In the genomic region with DNA sequence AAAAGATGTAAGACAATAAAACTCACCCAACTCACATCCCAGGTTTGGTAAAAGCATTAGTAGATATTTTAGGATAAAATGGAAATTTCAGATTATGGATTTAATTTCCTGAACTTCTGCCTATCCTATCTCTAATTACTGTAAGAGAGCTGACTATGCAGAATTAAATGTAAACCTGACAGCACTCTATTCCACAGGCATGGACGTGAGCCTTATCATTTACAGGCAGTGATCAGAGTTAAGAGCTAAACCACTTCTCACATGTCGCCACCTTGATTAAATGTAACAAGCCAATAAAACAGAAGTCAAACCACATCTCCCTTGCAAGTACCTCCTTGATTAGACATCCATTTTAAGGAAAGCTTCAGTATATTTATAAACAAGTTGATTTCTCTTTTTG, we compare ENCODE assay signal across 17 cellular contexts.
DNase-seq lines count a peak whose midpoint lies in the region; ATAC-seq, FAIRE-seq and TF ChIP-seq lines count a peak whose summit lies in the region.
"Had no signal": no experiment of that assay in that cellular context is flagged by ENCODE, and none has a peak within 500 bp of the region (broad histone marks: within the 10 kb centered on the region; RNA-seq: fewer than 3 reads in every experiment).

No MANE protein-coding gene starts in this region.

- no peaks in the 10 kb centered on the region for H3K9me3 Mint-ChIP-seq in progenitor cell of endocrine pancreas (ENCODE audit: low read depth)
- H3K9me3 Mint-ChIP-seq: CD4-positive, alpha-beta T cell had no signal

- H3K4me1 ChIP-seq in left ventricle myocardium inferior = peaks cover 25% of the 10 kb centered on the region
- H3K4me1 ChIP-seq in K562 (replicated peaks in 1 of 2; ENCODE audit: control insufficient read depth in 2 of 2, insufficient read depth in 2 of 2, low read length in 2 of 2) = no peaks in the 10 kb centered on the region

- peaks cover 22% of the 10 kb centered on the region for H3K36me3 Mint-ChIP-seq in progenitor cell of endocrine pancreas (ENCODE audit: insufficient read depth)

- H3K27me3 Mint-ChIP-seq in progenitor cell of endocrine pancreas = no peaks in the 10 kb centered on the region
- H3K27me3 Mint-ChIP-seq: CD4-positive, alpha-beta T cell had no signal

- FAIRE-seq in K562 (lab: Jason Lieb, UNC) = no peak

- H3K27ac Mint-ChIP-seq in progenitor cell of endocrine pancreas = peak overlapping the region; percentile 65
- H3K27ac Mint-ChIP-seq: CD4-positive, alpha-beta T cell had no signal

- no TSS peak for BruUV-seq in K562 (replicated peaks; lab: Mats Ljungman, UMichigan)

- TF ChIP-seq RAD21 in K562 (CRISPR knock-in tag; conservative IDR thresholded peaks at IDR 0.05 in 1 of 2, IDR thresholded peaks at IDR 0.05 in 1 of 2) = no peak

- intact Hi-C loops in Right ventricle myocardium superior (cut with DNase I) = no loop called here
- intact Hi-C loops in left ventricle myocardium inferior (cut with micrococcal nuclease) = no loop called here
- intact Hi-C loops in K562 (cut with micrococcal nuclease) = no loop called here

- no peak overlapping the region for H3K9ac ChIP-seq in K562 (ENCODE audit: insufficient read depth in 1 of 2, low read depth in 2 of 2, low read length in 2 of 2)
- H3K9ac ChIP-seq: BLaER1 treated with 17β-estradiol and CSF1 and Interleukin-3, amounts not matched to agents 10 nM and 100 nM had no signal

- TF ChIP-seq CTCF in left ventricle myocardium inferior (IDR thresholded peaks at IDR 0.05; ENCODE audit: borderline replicate concordance) (no peak), K562 (IDR thresholded peaks at IDR 0.05 in 2 of 3, conservative IDR thresholded peaks at IDR 0.05 in 1 of 3; ENCODE audit: insufficient read depth in 2 of 3, low read depth in 1 of 3, low read length in 3 of 3) (no peak), progenitor cell of endocrine pancreas (IDR thresholded peaks at IDR 0.05; ENCODE audit: unreplicated experiment) (no peak)

- no peaks in the 10 kb centered on the region for H3K9me1 ChIP-seq in K562 (ENCODE audit: control insufficient read depth, insufficient read depth, low read length)

- H3K4me3 ChIP-seq in left ventricle myocardium inferior (no peak overlapping the region), K562 (no peak overlapping the region)
- H3K4me3 ChIP-seq: BLaER1 treated with 17β-estradiol and CSF1 and Interleukin-3, amounts not matched to agents 10 nM and 100 nM; MG63 had no signal

- H2AFZ ChIP-seq in K562 (ENCODE audit: low read depth, low read length) = no peak overlapping the region

- no peaks in the 10 kb centered on the region for H3K4me1 Mint-ChIP-seq in progenitor cell of endocrine pancreas (ENCODE audit: low read depth)

- no peaks in the 10 kb centered on the region for H3K79me2 ChIP-seq in K562 (ENCODE audit: control insufficient read depth, insufficient read depth, low read length)

- no peak overlapping the region for H3K4me2 ChIP-seq in K562 (ENCODE audit: insufficient read depth, low read length)
- H3K4me2 ChIP-seq: BLaER1 treated with 17β-estradiol and CSF1 and Interleukin-3, amounts not matched to agents 10 nM and 100 nM had no signal

- 4% methylated on average over 2 of the region's 2 CpGs for WGBS in K562 (ENCODE audit: insufficient coverage, low coverage, missing lambda C conversion rate)

- no peaks in the 10 kb centered on the region for H3K9me3 ChIP-seq in left ventricle myocardium inferior (replicated peaks)
- H3K9me3 ChIP-seq in K562 (replicated peaks; ENCODE audit: control insufficient read depth, insufficient read depth, low read depth, low read length) = no peaks in the 10 kb centered on the region
- H3K9me3 ChIP-seq: BLaER1 treated with 17β-estradiol and CSF1 and Interleukin-3, amounts not matched to agents 10 nM and 100 nM; MG63 had no signal

- no peak for TF ChIP-seq POLR2A in K562 (conservative IDR thresholded peaks at IDR 0.05)

- CTCF ChIA-PET in K562 (lab: Yijun Ruan, JAX; ENCODE audit: low intra/inter-chr PET ratio) = no interaction called here

- H3K27ac ChIP-seq in left ventricle myocardium inferior (replicated peaks) (no peak overlapping the region), K562 (ENCODE audit: extremely low read depth, low read depth, low read length) (no peak overlapping the region)

- peak; percentile 65 for ATAC-seq in Right ventricle myocardium superior (ENCODE audit: poor library complexity)
- ATAC-seq in K562 = no peak
- ATAC-seq: PC-3 had no signal

- H3K36me3 ChIP-seq in left ventricle myocardium inferior (peaks cover 53% of the 10 kb centered on the region), K562 (ENCODE audit: control insufficient read depth, insufficient read depth, low read length) (no peaks in the 10 kb centered on the region)

- H4K20me1 ChIP-seq in K562 (replicated peaks; ENCODE audit: control insufficient read depth, insufficient read depth, low read length) = no peaks in the 10 kb centered on the region

- TF ChIP-seq EP300 in K562 (IDR thresholded peaks at IDR 0.05; ENCODE audit: low read length) = no peak

- DNase-seq in Right ventricle myocardium superior (no peak), left ventricle myocardium inferior (no peak), OCI-M1 (lab: John Stamatoyannopoulos, UW) (peak; percentile 48), K562 (ENCODE audit: extremely low read depth in 1 of 4, low spot score in 3 of 4) (no peak), progenitor cell of endocrine pancreas (ENCODE audit: low spot score, unreplicated experiment) (no peak), activated T-cell treated with anti-CD3 and anti-CD28 coated beads for 4 hours (no peak)
- no peak for DNase-seq in activated naive CD4-positive, alpha-beta T cell treated with Interleukin-2 at 50 U/mL for 16 hours
- DNase-seq: CD4-positive, alpha-beta T cell; COR-L47; DMS53; KG1; MG63; NCI-H2029; NCI-H2227 treated with DMSO at 0.1 percent for 48 hours; NCI-H69; PC-3 had no signal

- in situ Hi-C loops in K562 (cut with MboI) = no loop called here

- POLR2A ChIA-PET in K562 (lab: Yijun Ruan, JAX) = no interaction called here

- no peak overlapping the region for H3K4me3 Mint-ChIP-seq in progenitor cell of endocrine pancreas (ENCODE audit: low read depth)
- H3K4me3 Mint-ChIP-seq: CD4-positive, alpha-beta T cell had no signal

- H3K27me3 ChIP-seq in left ventricle myocardium inferior (ENCODE audit: low read depth) (no peaks in the 10 kb centered on the region), K562 (ENCODE audit: control insufficient read depth in 2 of 2, insufficient read depth in 2 of 2, low read length in 2 of 2) (peaks cover 0 to 12% of the 10 kb centered on the region in 2 experiments; a peak in 2 of 5 replicates)
- H3K27me3 ChIP-seq: BLaER1 treated with 17β-estradiol and CSF1 and Interleukin-3, amounts not matched to agents 10 nM and 100 nM; MG63 had no signal

TF ChIP-seq in K562, 482 proteins besides CTCF, POLR2A, EP300 and RAD21:
- no peak for TF ChIP-seq PHTF2 (CRISPR knock-in tag; IDR thresholded peaks at IDR 0.05)
- TF ChIP-seq MAFF (IDR thresholded peaks at IDR 0.05; ENCODE audit: low read length) = peak; percentile 57
- no peak for TF ChIP-seq E2F6 (IDR thresholded peaks at IDR 0.05; ENCODE audit: borderline replicate concordance in 1 of 2, extremely low read depth in 1 of 2, insufficient read depth in 1 of 2, insufficient read length in 1 of 2, low read depth in 1 of 2, low read length in 1 of 2, poor library complexity in 1 of 2, severe bottlenecking in 1 of 2)
- peak; percentile 71 for TF ChIP-seq ZNF316 (IDR thresholded peaks at IDR 0.05)
- TF ChIP-seq RBM14 (IDR thresholded peaks at IDR 0.05; ENCODE audit: borderline replicate concordance, insufficient read depth, low read depth, low read length) = no peak
- peak; percentile 39; the same call in 1 of the 2 replicates for TF ChIP-seq MAFK (IDR thresholded peaks at IDR 0.05; ENCODE audit: low read length)
- TF ChIP-seq C11orf30 (IDR thresholded peaks at IDR 0.05; ENCODE audit: low read depth) = peak; percentile 65
- TF ChIP-seq EZH2 (IDR thresholded peaks at IDR 0.05; ENCODE audit: borderline replicate concordance, low read depth, low read length) = no peak
- TF ChIP-seq MAFG (tag; conservative IDR thresholded peaks at IDR 0.05) = peak; percentile 70; the same call in 1 of the 2 replicates
- no peak for TF ChIP-seq GATA2 (CRISPR knock-in tag; IDR thresholded peaks at IDR 0.05)
